ENCODE assay signal across 23 cellular contexts in genomic region chr21:41418393-41418792, GRCh38. TPM values are rescaled to one million over a fixed set of nuclear protein-coding genes. Genes with fewer than 3 reads are reported as not detected.
DNase-seq lines count a peak whose midpoint lies in the region; ATAC-seq and TF ChIP-seq lines count a peak whose summit lies in the region.
"Had no signal": no experiment of that assay in that cellular context is flagged by ENCODE, and none has a peak within 500 bp of the region (broad histone marks: within the 10 kb centered on the region; RNA-seq: fewer than 3 reads in every experiment).

No MANE protein-coding gene starts in this region.

- intact Hi-C loops in Right ventricle myocardium superior (cut with DNase I) (no loop called here), vagina (cut with DNase I) (no loop called here), thyroid gland (cut with DNase I) (no loop called here)
- intact Hi-C loops in activated CD4-positive, alpha-beta memory T cell treated with anti-CD3 and anti-CD28 coated beads for 36 hours (cut with micrococcal nuclease): no loop called here

- DNase-seq in right atrium auricular region (ENCODE audit: low spot score) (peak; percentile 47), Right ventricle myocardium superior (no peak), mesothelial cell of epicardium (ENCODE audit: low spot score in 2 of 2, unreplicated experiment in 2 of 2) (no peak), vagina (ENCODE audit: extremely low spot score in 2 of 2) (no peak), neural progenitor cell (ENCODE audit: low spot score) (no peak), thyroid gland (no peak)
- DNase-seq in activated CD4-positive, alpha-beta memory T cell treated with anti-CD3 and anti-CD28 coated beads for 36 hours: no peak
- no peak for DNase-seq in effector CD8-positive, alpha-beta T cell (lab: John Stamatoyannopoulos, UW)
- DNase-seq: body of pancreas; COR-L47; DND-41; effector memory CD8-positive, alpha-beta T cell; kidney; NCI-H1436; NCI-H510A; NK-92 treated with Interleukin-12 subunit alpha and Interleukin-12 subunit beta, amount 100 ng/mL, for 24 hours; uterus had no signal

- H2AFZ ChIP-seq in neural progenitor cell (replicated peaks): no peak overlapping the region

- WGBS in thyroid gland, 2 donors: 92% methylated on average over 6 of the region's 6 CpGs

- peaks cover 18% of the 10 kb centered on the region for H3K9me3 Mint-ChIP-seq in activated CD4-positive, alpha-beta memory T cell treated with anti-CD3 and anti-CD28 coated beads for 36 hours
- peaks cover 38% of the 10 kb centered on the region for H3K9me3 Mint-ChIP-seq in mesothelial cell of epicardium
- peaks cover 11% of the 10 kb centered on the region for H3K9me3 Mint-ChIP-seq in neural progenitor cell
- H3K9me3 Mint-ChIP-seq: effector memory CD8-positive, alpha-beta T cell had no signal

- peak overlapping the region; percentile 30 for H3K27ac Mint-ChIP-seq in activated CD4-positive, alpha-beta memory T cell treated with anti-CD3 and anti-CD28 coated beads for 36 hours
- peak overlapping the region; percentile 80 for H3K27ac Mint-ChIP-seq in mesothelial cell of epicardium
- no peak overlapping the region for H3K27ac Mint-ChIP-seq in neural progenitor cell
- H3K27ac Mint-ChIP-seq: activated T-helper 1 cell treated with anti-CD3 and anti-CD28 coated beads, Interleukin-12 subunit alpha, Interleukin-12 subunit beta, Interleukin-2, Interleukin-4 antibody, amounts not matched to agents 30 ng/mL and 10 ng/mL and 1 ng/mL, durations not matched to agents 14 hours and 24 hours and 36 hours had no signal

- H3K9me3 ChIP-seq in right atrium auricular region (no peaks in the 10 kb centered on the region), vagina (no peaks in the 10 kb centered on the region), neural progenitor cell (ENCODE audit: low read depth) (no peaks in the 10 kb centered on the region), thyroid gland (no peaks in the 10 kb centered on the region)
- H3K9me3 ChIP-seq: body of pancreas, esophagus muscularis mucosa, uterus had no signal

- POLR2A ChIA-PET in activated CD4-positive, alpha-beta memory T cell treated with anti-CD3 and anti-CD28 coated beads for 36 hours (lab: Charles Lee): interaction anchor here (1.1 kb wide), 1 partner anchor 9 kb away, joined by 3 read pairs; no protein-coding TSS in a partner anchor

- peaks cover 0 to 9% of the 10 kb centered on the region in 2 donors for H3K4me1 ChIP-seq in right atrium auricular region
- H3K4me1 ChIP-seq in vagina: peaks cover 23% of the 10 kb centered on the region
- H3K4me1 ChIP-seq in neural progenitor cell: no peaks in the 10 kb centered on the region
- peaks cover 7 to 15% of the 10 kb centered on the region in 2 donors for H3K4me1 ChIP-seq in thyroid gland
- H3K4me1 ChIP-seq: uterus had no signal

- no peaks in the 10 kb centered on the region for H4K20me1 ChIP-seq in neural progenitor cell (ENCODE audit: low read depth)

- no peak for ATAC-seq in Right ventricle myocardium superior (ENCODE audit: poor library complexity)
- ATAC-seq: body of pancreas; effector memory CD8-positive, alpha-beta T cell; GM12878; Panc1 had no signal

- no peaks in the 10 kb centered on the region for H3K36me3 Mint-ChIP-seq in activated CD4-positive, alpha-beta memory T cell treated with anti-CD3 and anti-CD28 coated beads for 36 hours
- no peaks in the 10 kb centered on the region for H3K36me3 Mint-ChIP-seq in mesothelial cell of epicardium
- H3K36me3 Mint-ChIP-seq in neural progenitor cell: no peaks in the 10 kb centered on the region

- no peak overlapping the region for H3K9ac ChIP-seq in neural progenitor cell

- peaks cover 14% of the 10 kb centered on the region for H3K4me1 Mint-ChIP-seq in activated CD4-positive, alpha-beta memory T cell treated with anti-CD3 and anti-CD28 coated beads for 36 hours (ENCODE audit: low read depth)
- H3K4me1 Mint-ChIP-seq in mesothelial cell of epicardium (peaks cover 24% of the 10 kb centered on the region), neural progenitor cell (peaks cover 17% of the 10 kb centered on the region)

- H3K4me2 ChIP-seq in neural progenitor cell: no peak overlapping the region

- H3K36me3 ChIP-seq in right atrium auricular region (no peaks in the 10 kb centered on the region), vagina (no peaks in the 10 kb centered on the region), neural progenitor cell (no peaks in the 10 kb centered on the region), thyroid gland (no peaks in the 10 kb centered on the region)
- H3K36me3 ChIP-seq: esophagus muscularis mucosa, uterus had no signal

- H3K4me3 ChIP-seq in right atrium auricular region: no peak overlapping the region
- no peak overlapping the region for H3K4me3 ChIP-seq in vagina
- no peak overlapping the region for H3K4me3 ChIP-seq in neural progenitor cell
- no peak overlapping the region for H3K4me3 ChIP-seq in thyroid gland (replicated peaks in 1 of 3)
- H3K4me3 ChIP-seq: body of pancreas, esophagus muscularis mucosa, GM12878, uterus had no signal

- H3F3A ChIP-seq in neural progenitor cell (ENCODE audit: low read depth): no peaks in the 10 kb centered on the region

- TF ChIP-seq CTCF in right atrium auricular region (IDR thresholded peaks at IDR 0.05) (no peak), mesothelial cell of epicardium (IDR thresholded peaks at IDR 0.05; ENCODE audit: unreplicated experiment) (no peak), vagina (IDR thresholded peaks at IDR 0.05) (no peak), neural progenitor cell (IDR thresholded peaks at IDR 0.05) (no peak), thyroid gland (IDR thresholded peaks at IDR 0.05) (no peak)

- CTCF ChIA-PET in activated CD4-positive, alpha-beta memory T cell treated with anti-CD3 and anti-CD28 coated beads for 36 hours (lab: Charles Lee): no interaction called here

- H3K27ac ChIP-seq in right atrium auricular region: no peak overlapping the region
- peak overlapping the region; percentile 93 for H3K27ac ChIP-seq in vagina
- no peak overlapping the region for H3K27ac ChIP-seq in neural progenitor cell
- peak overlapping the region in 1 of 3 donors; percentile 10 for H3K27ac ChIP-seq in thyroid gland

- no peak overlapping the region for H3K4me3 Mint-ChIP-seq in activated CD4-positive, alpha-beta memory T cell treated with anti-CD3 and anti-CD28 coated beads for 36 hours
- no peak overlapping the region for H3K4me3 Mint-ChIP-seq in mesothelial cell of epicardium
- H3K4me3 Mint-ChIP-seq in neural progenitor cell: no peak overlapping the region

- no peaks in the 10 kb centered on the region for H3K27me3 ChIP-seq in right atrium auricular region
- H3K27me3 ChIP-seq in vagina: no peaks in the 10 kb centered on the region
- H3K27me3 ChIP-seq in neural progenitor cell: peaks cover 18% of the 10 kb centered on the region
- H3K27me3 ChIP-seq in thyroid gland: no peaks in the 10 kb centered on the region
- H3K27me3 ChIP-seq: body of pancreas, esophagus muscularis mucosa, uterus had no signal

- no peaks in the 10 kb centered on the region for H3K79me2 ChIP-seq in neural progenitor cell (ENCODE audit: low read depth)

- no peaks in the 10 kb centered on the region for H3K27me3 Mint-ChIP-seq in activated CD4-positive, alpha-beta memory T cell treated with anti-CD3 and anti-CD28 coated beads for 36 hours
- H3K27me3 Mint-ChIP-seq in mesothelial cell of epicardium (ENCODE audit: low read depth) (peaks cover 11% of the 10 kb centered on the region), neural progenitor cell (ENCODE audit: insufficient read depth, low read depth) (peaks cover 8% of the 10 kb centered on the region)
- H3K27me3 Mint-ChIP-seq: effector memory CD8-positive, alpha-beta T cell had no signal

- no peak for TF ChIP-seq POLR2A in vagina (IDR thresholded peaks at IDR 0.05)
- TF ChIP-seq POLR2A in thyroid gland (IDR thresholded peaks at IDR 0.05): no peak

RNA-seq across cellular contexts. Expression of gene MX1, which starts 7.6 kb away (rescaled TPM):
- total RNA-seq in right atrium auricular region (1 to 10 TPM; 6.9 to 8.5 TPM), Right ventricle myocardium superior (10.5 TPM), mesothelial cell of epicardium (32.2 to 42.4 TPM (median 32.9 TPM) in 3 replicates), vagina (16.7 TPM), neural progenitor cell (ENCODE audit: low replicate concordance) (0.15 and 1.7 TPM in 2 replicates), thyroid gland (10 to 100 TPM; 35.4 to 62.6 (median 51.5) TPM)
- 100 to 1,000 TPM; 106 TPM for total RNA-seq in activated CD4-positive, alpha-beta memory T cell treated with anti-CD3 and anti-CD28 coated beads for 36 hours

RNA-seq across cellular contexts. Expression of gene MX2, which starts 56.6 kb away (rescaled TPM):
- total RNA-seq in right atrium auricular region (1 to 10 TPM; 5.5 to 5.9 TPM), Right ventricle myocardium superior (4.2 TPM), mesothelial cell of epicardium (3.2 to 4.1 TPM (median 3.9 TPM) in 3 replicates), vagina (13.5 TPM), neural progenitor cell (ENCODE audit: low replicate concordance) (2.2 and 3.3 TPM in 2 replicates), thyroid gland (10 to 100 TPM in 1 of 4 donors, 1 to 10 TPM in 3; 3.0 to 19.8 (median 7.1) TPM)
- 10 to 100 TPM; 25.3 to 26.9 TPM for total RNA-seq in activated CD4-positive, alpha-beta memory T cell treated with anti-CD3 and anti-CD28 coated beads for 36 hours
- total RNA-seq: MCF 10A, SK-MEL-5 had no signal
